In genomic region chr11:113638378-113638777, GRCh38 we compare ENCODE assay signal across 20 cellular contexts.
"Had no signal": no experiment of that assay in that cellular context is flagged by ENCODE, and none has a peak within 500 bp of the region (broad histone marks: within the 10 kb centered on the region; RNA-seq: fewer than 3 reads in every experiment).

No MANE protein-coding gene starts in this region.

- H3K27ac ChIP-seq: KMS-11 had no signal

- DNase-seq: Kasumi-1, MM.1S, NCI-H1092 treated with DMSO at 0.1 percent for 48 hours, NCI-H1417, NCI-H146, NCI-H1694 treated with DMSO at 0.1 percent for 48 hours, NCI-H1930, NCI-H2081, NCI-H2107, NCI-H2171, NCI-H526 treated with DMSO at 0.1 percent for 48 hours, NCI-H774, Right ventricle myocardium superior, RPMI8226, SIG-M5, SK-N-SH, SW 1271, T-cell had no signal

- H3K9ac ChIP-seq: KMS-11, SK-N-SH had no signal

- ATAC-seq: T-cell had no signal

- H3K9me3 ChIP-seq: SK-N-SH had no signal

- FAIRE-seq: RCC 7860 had no signal

- H3K4me2 ChIP-seq: KMS-11, SK-N-SH had no signal
